Comparison of ENCODE assay signal across 1 cellular context in genomic region chr1:115837762-115838421, GRCh38.
TF ChIP-seq lines count a peak whose summit lies in the region.

No MANE protein-coding gene starts in this region.

TF ChIP-seq in GM23338, 12 proteins besides CTCF, POLR2A, EP300 and RAD21 (continued from another document):
- TF ChIP-seq NANOG (IDR thresholded peaks at IDR 0.05; ENCODE audit: borderline replicate concordance) (no peak), REST (IDR thresholded peaks at IDR 0.05; ENCODE audit: unreplicated experiment) (no peak), JUNB (IDR thresholded peaks at IDR 0.05; ENCODE audit: unreplicated experiment) (no peak)
TF ChIP-seq in GM23338: peak in this region for 0.
